Comparison of ENCODE assay signal across 11 cellular contexts in genomic region chr12:47868041-47868440, GRCh38. TPM values are rescaled to one million over a fixed set of nuclear protein-coding genes. Genes with fewer than 3 reads are reported as not detected.
DNase-seq lines count a peak whose midpoint lies in the region; ATAC-seq and TF ChIP-seq lines count a peak whose summit lies in the region.
"Had no signal": no experiment of that assay in that cellular context is flagged by ENCODE, and none has a peak within 500 bp of the region (broad histone marks: within the 10 kb centered on the region; RNA-seq: fewer than 3 reads in every experiment).

No MANE protein-coding gene starts in this region.

- H4K8ac ChIP-seq in trophoblast cell (ENCODE audit: low read depth, low read length): no peak overlapping the region

- H3K36me3 ChIP-seq in trophoblast cell (ENCODE audit: control insufficient read depth in 1 of 2, insufficient read depth in 2 of 2, low read length in 2 of 2): no peaks in the 10 kb centered on the region

- H3K9me3 Mint-ChIP-seq in T-helper 2 cell treated with Interferon-gamma antibody and Interleukin-4, amounts not matched to agents 5 μg/mL and 100 μg/mL, for 36 hours: no peaks in the 10 kb centered on the region
- no peaks in the 10 kb centered on the region for H3K9me3 Mint-ChIP-seq in type B pancreatic cell
- H3K9me3 Mint-ChIP-seq: nephron had no signal

- H2BK5ac ChIP-seq in trophoblast cell (ENCODE audit: low read depth, low read length, poor library complexity): no peak overlapping the region

- peak overlapping the region; percentile 5 for H3K9ac ChIP-seq in trophoblast cell (ENCODE audit: low read length)

- H3K4me3 ChIP-seq in trophoblast cell (ENCODE audit: low read depth, low read length): no peak overlapping the region

- H2BK12ac ChIP-seq in trophoblast cell (ENCODE audit: low read length): no peak overlapping the region

- no peak overlapping the region for H3K4ac ChIP-seq in trophoblast cell (ENCODE audit: low read depth, low read length)

- no peak overlapping the region for H4K12ac ChIP-seq in trophoblast cell (ENCODE audit: low read depth, low read length)

- no peak overlapping the region for H3K23ac ChIP-seq in trophoblast cell (ENCODE audit: low read length)

- H3K4me1 ChIP-seq in trophoblast cell (ENCODE audit: control insufficient read depth in 1 of 2, insufficient read depth in 2 of 2, low read length in 2 of 2): peaks cover 5 to 6% of the 10 kb centered on the region in 2 experiments

- DNase-seq in T-helper 2 cell treated with Interferon-gamma antibody and Interleukin-4, amounts not matched to agents 5 μg/mL and 100 μg/mL, for 36 hours (ENCODE audit: low spot score): no peak
- DNase-seq in T-helper 2 cell (no peak), RPMI7951 (ENCODE audit: low read depth) (peak; percentile 23), trophoblast cell (no peak), COR-L47 (lab: John Stamatoyannopoulos, UW) (no peak), type B pancreatic cell (ENCODE audit: extremely low spot score, unreplicated experiment) (no peak), ACHN (no peak)
- DNase-seq: NCI-H2227 treated with DMSO at 0.1 percent for 48 hours, T-helper 9 cell had no signal

- in situ Hi-C loops in ACHN (cut with HindIII; ENCODE audit: low pct_ligation_motif_present, low pct_unique_long_range_greater_than_20kb, low sequenced_read_pairs): no loop called here

- no peaks in the 10 kb centered on the region for H3K79me2 ChIP-seq in trophoblast cell (ENCODE audit: control insufficient read depth, insufficient read depth, low read length, poor library complexity)

- no peak overlapping the region for H3K14ac ChIP-seq in trophoblast cell (ENCODE audit: low read length)

- no peak overlapping the region for H3K27ac ChIP-seq in trophoblast cell (ENCODE audit: low read depth, low read length)

- H3K4me2 ChIP-seq in trophoblast cell (ENCODE audit: low read length): no peak overlapping the region

- H4K91ac ChIP-seq in trophoblast cell (ENCODE audit: low read depth, low read length): no peak overlapping the region

- peaks cover 66% of the 10 kb centered on the region for H3K36me3 Mint-ChIP-seq in T-helper 2 cell treated with Interferon-gamma antibody and Interleukin-4, amounts not matched to agents 5 μg/mL and 100 μg/mL, for 36 hours (ENCODE audit: low read depth)
- no peaks in the 10 kb centered on the region for H3K36me3 Mint-ChIP-seq in type B pancreatic cell

- H3K18ac ChIP-seq in trophoblast cell (ENCODE audit: low read length): no peak overlapping the region

- no peak overlapping the region for H2BK120ac ChIP-seq in trophoblast cell (ENCODE audit: insufficient read depth, low read length, poor library complexity)

- H2AK5ac ChIP-seq in trophoblast cell (ENCODE audit: low read length): no peak overlapping the region

- H3K27ac Mint-ChIP-seq in T-helper 2 cell treated with Interferon-gamma antibody and Interleukin-4, amounts not matched to agents 5 μg/mL and 100 μg/mL, for 36 hours: peak overlapping the region; percentile 88
- H3K27ac Mint-ChIP-seq in type B pancreatic cell: no peak overlapping the region
- H3K27ac Mint-ChIP-seq: nephron had no signal

- peak; percentile 9 for ATAC-seq in HG02678 (IDR thresholded peaks at IDR 0.05; ENCODE audit: unreplicated experiment)

- no peaks in the 10 kb centered on the region for H3K27me3 Mint-ChIP-seq in T-helper 2 cell treated with Interferon-gamma antibody and Interleukin-4, amounts not matched to agents 5 μg/mL and 100 μg/mL, for 36 hours (ENCODE audit: low read depth)
- no peaks in the 10 kb centered on the region for H3K27me3 Mint-ChIP-seq in type B pancreatic cell

- no peak overlapping the region for H2AFZ ChIP-seq in trophoblast cell (ENCODE audit: insufficient read depth, low read length, poor library complexity)

- TF ChIP-seq CTCF in type B pancreatic cell (conservative IDR thresholded peaks at IDR 0.05): no peak

- H3K79me1 ChIP-seq in trophoblast cell (ENCODE audit: low read length): no peaks in the 10 kb centered on the region

- H3K4me3 Mint-ChIP-seq in T-helper 2 cell treated with Interferon-gamma antibody and Interleukin-4, amounts not matched to agents 5 μg/mL and 100 μg/mL, for 36 hours: peak overlapping the region; percentile 57
- H3K4me3 Mint-ChIP-seq in type B pancreatic cell: no peak overlapping the region
- H3K4me3 Mint-ChIP-seq: nephron had no signal

- H3K9me3 ChIP-seq in trophoblast cell (ENCODE audit: insufficient read depth, low read depth, low read length): no peaks in the 10 kb centered on the region

- no peaks in the 10 kb centered on the region for H3K27me3 ChIP-seq in trophoblast cell (ENCODE audit: insufficient read depth, low read length)

- peaks cover 65% of the 10 kb centered on the region for H3K4me1 Mint-ChIP-seq in T-helper 2 cell treated with Interferon-gamma antibody and Interleukin-4, amounts not matched to agents 5 μg/mL and 100 μg/mL, for 36 hours (ENCODE audit: low read depth)
- H3K4me1 Mint-ChIP-seq in type B pancreatic cell (ENCODE audit: unreplicated experiment): no peaks in the 10 kb centered on the region

- WGBS in trophoblast cell (ENCODE audit: extremely low coverage, insufficient coverage, insufficient read length): no CpG with 5 or more reads among the region's 2 CpGs

RNA-seq across cellular contexts. Expression of gene VDR, which starts 36.8 kb away (rescaled TPM):
- total RNA-seq in RPMI7951 (2014; rRNA removed; shearing (Covaris generic)): 17.4 and 22.9 TPM in 2 replicates
- 0.56 and 0.60 TPM in 2 replicates for polyA plus RNA-seq in trophoblast cell (2013)
- total RNA-seq in type B pancreatic cell (ENCODE audit: low replicate concordance): 0.77 and 1.5 TPM in 2 replicates

RNA-seq across cellular contexts. Expression of gene HDAC7, which starts 48.3 kb away (rescaled TPM):
- total RNA-seq in RPMI7951 (2014; rRNA removed; shearing (Covaris generic)): 13.9 and 16.0 TPM in 2 replicates
- polyA plus RNA-seq in trophoblast cell (2013): 47.8 and 51.3 TPM in 2 replicates
- total RNA-seq in type B pancreatic cell (ENCODE audit: low replicate concordance): 71.5 and 76.1 TPM in 2 replicates
